ENCODE assay signal across 9 cellular contexts in genomic region chr2:95314964-95315611, GRCh38. TPM values are rescaled to one million over a fixed set of nuclear protein-coding genes. Genes with fewer than 3 reads are reported as not detected.
A peak's percentile ranks its signal among the peaks of the same experiment; 100 is the strongest.
DNase-seq lines count a peak whose midpoint lies in the region; ATAC-seq and TF ChIP-seq lines count a peak whose summit lies in the region.
"Had no signal": no experiment of that assay in that cellular context is flagged by ENCODE, and none has a peak within 500 bp of the region (broad histone marks: within the 10 kb centered on the region; RNA-seq: fewer than 3 reads in every experiment).

No MANE protein-coding gene starts in this region.

- H4K20me1 ChIP-seq in OCI-LY7 (ENCODE audit: insufficient read depth, low read length) = no peaks in the 10 kb centered on the region

- H3K9me3 Mint-ChIP-seq in CD8-positive, alpha-beta memory T cell = no peaks in the 10 kb centered on the region

- H3K36me3 ChIP-seq in OCI-LY7 (ENCODE audit: insufficient read depth, low read length) = no peaks in the 10 kb centered on the region
- no peaks in the 10 kb centered on the region for H3K36me3 ChIP-seq in effector memory CD4-positive, alpha-beta T cell (ENCODE audit: control insufficient read depth, insufficient read depth, low read length)
- no peaks in the 10 kb centered on the region for H3K36me3 ChIP-seq in CD8-positive, alpha-beta memory T cell (ENCODE audit: insufficient read depth, low read length)

- peak overlapping the region in 1 of 8 donors; percentile 81 for H3K27ac Mint-ChIP-seq in CD8-positive, alpha-beta memory T cell

- no peaks in the 10 kb centered on the region for H3K36me3 Mint-ChIP-seq in CD8-positive, alpha-beta memory T cell

- CTCF ChIA-PET in OCI-LY7 (lab: Charles Lee; ENCODE audit: unreplicated experiment) = no interaction called here
- CTCF ChIA-PET in CD8-positive, alpha-beta memory T cell (lab: Charles Lee) = no interaction called here

- DNase-seq in NCI-H345 (lab: John Stamatoyannopoulos, UW) = peak; percentile 17
- DNase-seq in NCI-H345 treated with DMSO at 0.1 percent for 48 hours (lab: John Stamatoyannopoulos, UW; ENCODE audit: unreplicated experiment) = no peak
- DNase-seq in OCI-LY7 (ENCODE audit: low spot score) = peak; percentile 9
- peak; percentile 52 for DNase-seq in epithelial cell of esophagus (ENCODE audit: low read depth)
- peak in 44 of 56 donors; percentile 26 to 81 (median 56) for DNase-seq in nucleus accumbens (lab: John Stamatoyannopoulos, UW)
- no peak for DNase-seq in effector memory CD4-positive, alpha-beta T cell
- no peak for DNase-seq in CD8-positive, alpha-beta memory T cell

- POLR2A ChIA-PET in OCI-LY7 (lab: Charles Lee) = no interaction called here
- POLR2A ChIA-PET in CD8-positive, alpha-beta memory T cell (lab: Charles Lee) = no interaction called here

- H3K9me2 ChIP-seq in OCI-LY7 (ENCODE audit: insufficient read depth, low read length) = no peaks in the 10 kb centered on the region

- intact Hi-C loops in OCI-LY7 (cut with micrococcal nuclease; ENCODE audit: unreplicated experiment) = no loop called here

- no TSS peak for BruUV-seq in OCI-LY7 (replicated peaks; lab: Mats Ljungman, UMichigan)

- H3K9me3 ChIP-seq in OCI-LY7 (ENCODE audit: low read length) = no peaks in the 10 kb centered on the region
- H3K9me3 ChIP-seq in effector memory CD4-positive, alpha-beta T cell (ENCODE audit: control insufficient read depth, low read length) = no peaks in the 10 kb centered on the region
- H3K9me3 ChIP-seq in CD8-positive, alpha-beta memory T cell (ENCODE audit: low read length) = no peaks in the 10 kb centered on the region

- H3K4me1 Mint-ChIP-seq in CD8-positive, alpha-beta memory T cell = no peaks in the 10 kb centered on the region

- peaks cover 2 to 3% of the 10 kb centered on the region in 2 donors for H3K27me3 Mint-ChIP-seq in CD8-positive, alpha-beta memory T cell

- TF ChIP-seq CTCF in OCI-LY7 (conservative IDR thresholded peaks at IDR 0.05; ENCODE audit: low read length) = peak; percentile 59
- peak; percentile 84 for TF ChIP-seq CTCF in epithelial cell of esophagus (IDR thresholded peaks at IDR 0.05; ENCODE audit: insufficient read depth, low read depth, low read length, missing control alignments)

- no peaks in the 10 kb centered on the region for H3K4me1 ChIP-seq in OCI-LY7 (ENCODE audit: insufficient read depth, low read length, poor library complexity, severe bottlenecking)
- no peaks in the 10 kb centered on the region for H3K4me1 ChIP-seq in effector memory CD4-positive, alpha-beta T cell (ENCODE audit: control insufficient read depth, insufficient read depth, low read length, poor library complexity, severe bottlenecking)
- H3K4me1 ChIP-seq in CD8-positive, alpha-beta memory T cell (ENCODE audit: insufficient read depth, low read length) = no peaks in the 10 kb centered on the region

- no peak for ATAC-seq in HG03025 (IDR thresholded peaks at IDR 0.05; ENCODE audit: low FRiP score, unreplicated experiment)

- H3K4me3 Mint-ChIP-seq in CD8-positive, alpha-beta memory T cell = no peak overlapping the region

- no peaks in the 10 kb centered on the region for H3K27me3 ChIP-seq in effector memory CD4-positive, alpha-beta T cell (replicated peaks; ENCODE audit: control insufficient read depth, insufficient read depth, low read length, poor library complexity, severe bottlenecking)
- no peaks in the 10 kb centered on the region for H3K27me3 ChIP-seq in CD8-positive, alpha-beta memory T cell (ENCODE audit: insufficient read depth, low read length, poor library complexity, severe bottlenecking)

- no peak overlapping the region for H2AFZ ChIP-seq in OCI-LY7 (ENCODE audit: low read length)

- no peak overlapping the region for H3K27ac ChIP-seq in OCI-LY7 (ENCODE audit: low read depth, low read length, poor library complexity, severe bottlenecking)
- H3K27ac ChIP-seq in effector memory CD4-positive, alpha-beta T cell (ENCODE audit: insufficient read depth, low read length, poor library complexity, severe bottlenecking) = no peak overlapping the region
- H3K27ac ChIP-seq in CD8-positive, alpha-beta memory T cell (ENCODE audit: low read depth, low read length) = no peak overlapping the region
- H3K27ac ChIP-seq: skin epidermis had no signal

- no peak overlapping the region for H3K4me2 ChIP-seq in OCI-LY7 (ENCODE audit: low read length)

- H3K79me2 ChIP-seq in OCI-LY7 (ENCODE audit: insufficient read depth, low read depth, low read length) = no peaks in the 10 kb centered on the region

- H3K4me3 ChIP-seq in OCI-LY7 (ENCODE audit: low read depth, low read length, poor library complexity, severe bottlenecking) (no peak overlapping the region), epithelial cell of esophagus (ENCODE audit: low read length) (no peak overlapping the region)
- H3K4me3 ChIP-seq in effector memory CD4-positive, alpha-beta T cell (ENCODE audit: insufficient read depth, low read depth, low read length, poor library complexity, severe bottlenecking) = no peak overlapping the region
- H3K4me3 ChIP-seq in CD8-positive, alpha-beta memory T cell (ENCODE audit: low read length) = no peak overlapping the region
- H3K4me3 ChIP-seq: skin epidermis had no signal

RNA-seq across cellular contexts. Expression of gene KCNIP3, which starts 17.9 kb away (rescaled TPM):
- total RNA-seq in OCI-LY7 (2014; rRNA removed; shearing (Covaris generic)) = not detected in 2 replicates
- not detected in 2 replicates for total RNA-seq in OCI-LY7 (2022)
- total RNA-seq in CD8-positive, alpha-beta memory T cell = not detected
- not detected for polyA plus RNA-seq in CD8-positive, alpha-beta memory T cell

RNA-seq across cellular contexts. Expression of gene PROM2, which starts 40.8 kb away (rescaled TPM):
- total RNA-seq in OCI-LY7 (2014; rRNA removed; shearing (Covaris generic)) = 0.36 and 0.47 TPM in 2 replicates
- 1.2 TPM in 1 of 2 replicates, not detected in the other for total RNA-seq in OCI-LY7 (2022)
- under 1 TPM; 0.18 to 0.46 TPM for total RNA-seq in CD8-positive, alpha-beta memory T cell
- not detected for polyA plus RNA-seq in CD8-positive, alpha-beta memory T cell

Comparison
In these comparisons a context has a peak if more than half of its experiments do, and no peak if none do; other contexts are left out.
1. DNase-seq: peak in NCI-H345 (single experiment), OCI-LY7 (single experiment), epithelial cell of esophagus (single experiment) and nucleus accumbens (44 of 56); none in NCI-H345 treated with DMSO at 0.1 percent for 48 hours (single experiment), effector memory CD4-positive, alpha-beta T cell (0 of 3) and CD8-positive, alpha-beta memory T cell (0 of 5).